ENCODE assay signal across 1 cellular context in the genomic region with DNA sequence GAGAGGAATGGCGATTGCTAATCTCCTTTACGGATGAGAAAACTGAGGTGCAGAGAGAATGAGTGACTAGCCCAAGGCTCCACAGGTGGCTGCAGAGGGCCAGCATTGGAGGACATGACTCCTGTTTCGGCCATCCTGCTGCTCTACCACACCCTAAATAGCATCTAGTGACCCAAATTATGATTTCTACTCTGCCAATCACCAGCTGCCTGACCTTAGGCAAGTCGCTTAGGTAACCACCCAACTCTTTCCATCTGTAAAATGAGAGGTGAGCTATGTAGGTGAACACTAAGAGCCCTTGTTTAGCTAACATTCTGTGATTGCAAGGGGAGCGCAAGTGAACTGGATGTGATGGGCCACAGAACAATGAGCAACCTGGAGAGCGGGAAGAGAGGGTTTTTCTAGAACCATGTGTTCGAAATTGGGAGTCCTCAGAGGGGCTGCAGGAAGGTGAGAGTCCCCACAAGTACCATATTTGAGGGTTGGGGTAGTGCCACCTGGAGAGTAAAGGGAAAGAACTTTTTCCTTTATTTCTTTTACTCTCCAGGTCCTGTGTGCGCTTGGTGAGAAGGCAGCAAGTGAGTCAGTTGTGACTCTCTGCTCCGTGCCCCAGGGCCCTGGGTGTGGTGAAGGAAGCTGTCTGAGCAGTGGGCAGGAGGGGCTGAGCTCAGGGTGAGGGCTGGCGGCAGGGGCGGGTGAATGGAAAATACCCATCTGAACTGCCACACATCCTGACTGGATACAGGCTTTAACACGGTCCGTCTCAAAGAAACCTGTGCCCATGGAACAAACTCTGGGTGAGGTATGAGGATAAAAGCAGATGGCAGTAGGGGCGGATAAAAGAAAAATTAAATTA.
TF ChIP-seq lines count a peak whose summit lies in the region.

No MANE protein-coding gene starts in this region.

TF ChIP-seq in endothelial cell of umbilical vein, 7 proteins besides CTCF, POLR2A, EP300 and RAD21:
- peak; percentile 55 for TF ChIP-seq FOS (IDR thresholded peaks at IDR 0.05; ENCODE audit: borderline replicate concordance, insufficient read depth, low read length)
- TF ChIP-seq, protein P1, sequence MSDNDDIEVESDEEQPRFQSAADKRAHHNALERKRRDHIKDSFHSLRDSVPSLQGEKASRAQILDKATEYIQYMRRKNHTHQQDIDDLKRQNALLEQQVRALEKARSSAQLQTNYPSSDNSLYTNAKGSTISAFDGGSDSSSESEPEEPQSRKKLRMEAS (IDR thresholded peaks at IDR 0.05; ENCODE audit: insufficient read depth, insufficient read length) = no peak
TF ChIP-seq in endothelial cell of umbilical vein: peak in this region for 1.
